2 cellular contexts compared by ENCODE assay signal in the genomic region with DNA sequence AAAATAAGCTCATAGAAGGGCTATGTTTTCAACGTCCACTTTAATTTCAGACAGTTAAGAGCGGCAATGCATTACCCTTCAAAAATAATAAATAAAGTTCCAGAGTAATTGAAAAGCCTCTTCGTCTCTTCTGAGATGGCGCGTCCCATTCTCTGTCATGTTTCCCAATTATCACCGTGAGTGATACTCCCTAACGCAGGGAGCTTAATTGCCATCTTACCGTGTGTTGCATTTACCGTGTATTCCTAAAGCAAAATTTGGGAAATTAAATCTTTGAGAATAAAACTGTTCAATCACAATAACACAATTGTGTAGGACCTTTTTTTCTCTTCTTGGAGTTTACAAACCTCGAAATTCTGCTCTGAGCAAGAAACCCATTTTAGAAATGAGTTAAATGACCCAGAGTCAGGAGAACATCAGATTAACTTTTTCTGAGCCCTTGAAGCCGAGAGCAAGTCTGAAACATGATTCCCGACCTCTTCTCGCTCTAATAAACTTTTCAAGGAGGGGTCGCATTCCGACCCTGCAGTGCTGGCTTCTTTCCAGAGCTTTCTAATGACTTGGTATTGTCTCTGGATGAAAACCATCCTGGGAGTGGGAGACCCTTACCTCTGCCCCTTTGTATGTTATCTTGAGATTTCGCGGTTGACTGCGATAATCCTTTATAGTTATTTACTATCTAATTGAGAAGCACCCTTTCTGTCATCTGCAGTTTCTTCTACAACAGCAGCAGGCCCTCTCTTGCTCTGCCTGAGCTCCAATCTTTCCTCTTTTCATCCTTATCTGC.
A peak's percentile ranks its signal among the peaks of the same experiment; 100 is the strongest.
TF ChIP-seq lines count a peak whose summit lies in the region.

No MANE protein-coding gene starts in this region.

TF ChIP-seq in HEK293, 187 proteins besides CTCF, POLR2A, EP300 and RAD21 (continues in another document):
- TF ChIP-seq ZNF610 (tag by site-specific recombination; IDR thresholded peaks at IDR 0.05; ENCODE audit: borderline replicate concordance) (peak; percentile 55; the same call in 1 of the 2 replicates), ZNF596 (tag by site-specific recombination; IDR thresholded peaks at IDR 0.05) (peak; percentile 83), IKZF3 (tag by site-specific recombination; IDR thresholded peaks at IDR 0.05) (peak; percentile 55), ZBTB48 (tag by site-specific recombination; IDR thresholded peaks at IDR 0.05) (peak; percentile 77), ZNF768 (tag by site-specific recombination; IDR thresholded peaks at IDR 0.05) (no peak), ZNF366 (tag by site-specific recombination; conservative IDR thresholded peaks at IDR 0.05) (0 out of 2 replicates have a peak, but pooled peaks have one; percentile 20), ZBTB8A (tag by site-specific recombination; IDR thresholded peaks at IDR 0.05) (no peak; the same call in 1 of the 2 replicates), ZNF561 (tag by site-specific recombination; IDR thresholded peaks at IDR 0.05; ENCODE audit: borderline replicate concordance) (peak; percentile 100), ZBTB17 (tag by site-specific recombination; IDR thresholded peaks at IDR 0.05) (peak; percentile 81), ZNF707 (tag by site-specific recombination; IDR thresholded peaks at IDR 0.05) (no peak)
- TF ChIP-seq, protein P1, sequence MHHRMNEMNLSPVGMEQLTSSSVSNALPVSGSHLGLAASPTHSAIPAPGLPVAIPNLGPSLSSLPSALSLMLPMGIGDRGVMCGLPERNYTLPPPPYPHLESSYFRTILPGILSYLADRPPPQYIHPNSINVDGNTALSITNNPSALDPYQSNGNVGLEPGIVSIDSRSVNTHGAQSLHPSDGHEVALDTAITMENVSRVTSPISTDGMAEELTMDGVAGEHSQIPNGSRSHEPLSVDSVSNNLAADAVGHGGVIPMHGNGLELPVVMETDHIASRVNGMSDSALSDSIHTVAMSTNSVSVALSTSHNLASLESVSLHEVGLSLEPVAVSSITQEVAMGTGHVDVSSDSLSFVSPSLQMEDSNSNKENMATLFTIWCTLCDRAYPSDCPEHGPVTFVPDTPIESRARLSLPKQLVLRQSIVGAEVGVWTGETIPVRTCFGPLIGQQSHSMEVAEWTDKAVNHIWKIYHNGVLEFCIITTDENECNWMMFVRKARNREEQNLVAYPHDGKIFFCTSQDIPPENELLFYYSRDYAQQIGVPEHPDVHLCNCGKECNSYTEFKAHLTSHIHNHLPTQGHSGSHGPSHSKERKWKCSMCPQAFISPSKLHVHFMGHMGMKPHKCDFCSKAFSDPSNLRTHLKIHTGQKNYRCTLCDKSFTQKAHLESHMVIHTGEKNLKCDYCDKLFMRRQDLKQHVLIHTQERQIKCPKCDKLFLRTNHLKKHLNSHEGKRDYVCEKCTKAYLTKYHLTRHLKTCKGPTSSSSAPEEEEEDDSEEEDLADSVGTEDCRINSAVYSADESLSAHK (tag by site-specific recombination; IDR thresholded peaks at IDR 0.05), result peak; percentile 70; the same call in 1 of the 2 replicates
- TF ChIP-seq, protein P2, sequence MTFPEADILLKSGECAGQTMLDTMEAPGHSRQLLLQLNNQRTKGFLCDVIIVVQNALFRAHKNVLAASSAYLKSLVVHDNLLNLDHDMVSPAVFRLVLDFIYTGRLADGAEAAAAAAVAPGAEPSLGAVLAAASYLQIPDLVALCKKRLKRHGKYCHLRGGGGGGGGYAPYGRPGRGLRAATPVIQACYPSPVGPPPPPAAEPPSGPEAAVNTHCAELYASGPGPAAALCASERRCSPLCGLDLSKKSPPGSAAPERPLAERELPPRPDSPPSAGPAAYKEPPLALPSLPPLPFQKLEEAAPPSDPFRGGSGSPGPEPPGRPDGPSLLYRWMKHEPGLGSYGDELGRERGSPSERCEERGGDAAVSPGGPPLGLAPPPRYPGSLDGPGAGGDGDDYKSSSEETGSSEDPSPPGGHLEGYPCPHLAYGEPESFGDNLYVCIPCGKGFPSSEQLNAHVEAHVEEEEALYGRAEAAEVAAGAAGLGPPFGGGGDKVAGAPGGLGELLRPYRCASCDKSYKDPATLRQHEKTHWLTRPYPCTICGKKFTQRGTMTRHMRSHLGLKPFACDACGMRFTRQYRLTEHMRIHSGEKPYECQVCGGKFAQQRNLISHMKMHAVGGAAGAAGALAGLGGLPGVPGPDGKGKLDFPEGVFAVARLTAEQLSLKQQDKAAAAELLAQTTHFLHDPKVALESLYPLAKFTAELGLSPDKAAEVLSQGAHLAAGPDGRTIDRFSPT (tag by site-specific recombination; IDR thresholded peaks at IDR 0.05), result no peak
- TF ChIP-seq, protein P3, sequence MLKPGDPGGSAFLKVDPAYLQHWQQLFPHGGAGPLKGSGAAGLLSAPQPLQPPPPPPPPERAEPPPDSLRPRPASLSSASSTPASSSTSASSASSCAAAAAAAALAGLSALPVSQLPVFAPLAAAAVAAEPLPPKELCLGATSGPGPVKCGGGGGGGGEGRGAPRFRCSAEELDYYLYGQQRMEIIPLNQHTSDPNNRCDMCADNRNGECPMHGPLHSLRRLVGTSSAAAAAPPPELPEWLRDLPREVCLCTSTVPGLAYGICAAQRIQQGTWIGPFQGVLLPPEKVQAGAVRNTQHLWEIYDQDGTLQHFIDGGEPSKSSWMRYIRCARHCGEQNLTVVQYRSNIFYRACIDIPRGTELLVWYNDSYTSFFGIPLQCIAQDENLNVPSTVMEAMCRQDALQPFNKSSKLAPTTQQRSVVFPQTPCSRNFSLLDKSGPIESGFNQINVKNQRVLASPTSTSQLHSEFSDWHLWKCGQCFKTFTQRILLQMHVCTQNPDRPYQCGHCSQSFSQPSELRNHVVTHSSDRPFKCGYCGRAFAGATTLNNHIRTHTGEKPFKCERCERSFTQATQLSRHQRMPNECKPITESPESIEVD (tag by site-specific recombination; IDR thresholded peaks at IDR 0.05), result peak; percentile 93
- TF ChIP-seq, protein P4, sequence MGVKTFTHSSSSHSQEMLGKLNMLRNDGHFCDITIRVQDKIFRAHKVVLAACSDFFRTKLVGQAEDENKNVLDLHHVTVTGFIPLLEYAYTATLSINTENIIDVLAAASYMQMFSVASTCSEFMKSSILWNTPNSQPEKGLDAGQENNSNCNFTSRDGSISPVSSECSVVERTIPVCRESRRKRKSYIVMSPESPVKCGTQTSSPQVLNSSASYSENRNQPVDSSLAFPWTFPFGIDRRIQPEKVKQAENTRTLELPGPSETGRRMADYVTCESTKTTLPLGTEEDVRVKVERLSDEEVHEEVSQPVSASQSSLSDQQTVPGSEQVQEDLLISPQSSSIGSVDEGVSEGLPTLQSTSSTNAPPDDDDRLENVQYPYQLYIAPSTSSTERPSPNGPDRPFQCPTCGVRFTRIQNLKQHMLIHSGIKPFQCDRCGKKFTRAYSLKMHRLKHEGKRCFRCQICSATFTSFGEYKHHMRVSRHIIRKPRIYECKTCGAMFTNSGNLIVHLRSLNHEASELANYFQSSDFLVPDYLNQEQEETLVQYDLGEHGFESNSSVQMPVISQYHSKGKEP (tag by site-specific recombination; IDR thresholded peaks at IDR 0.05), result peak; percentile 24; the same call in 1 of the 2 replicates
- TF ChIP-seq, protein P5, sequence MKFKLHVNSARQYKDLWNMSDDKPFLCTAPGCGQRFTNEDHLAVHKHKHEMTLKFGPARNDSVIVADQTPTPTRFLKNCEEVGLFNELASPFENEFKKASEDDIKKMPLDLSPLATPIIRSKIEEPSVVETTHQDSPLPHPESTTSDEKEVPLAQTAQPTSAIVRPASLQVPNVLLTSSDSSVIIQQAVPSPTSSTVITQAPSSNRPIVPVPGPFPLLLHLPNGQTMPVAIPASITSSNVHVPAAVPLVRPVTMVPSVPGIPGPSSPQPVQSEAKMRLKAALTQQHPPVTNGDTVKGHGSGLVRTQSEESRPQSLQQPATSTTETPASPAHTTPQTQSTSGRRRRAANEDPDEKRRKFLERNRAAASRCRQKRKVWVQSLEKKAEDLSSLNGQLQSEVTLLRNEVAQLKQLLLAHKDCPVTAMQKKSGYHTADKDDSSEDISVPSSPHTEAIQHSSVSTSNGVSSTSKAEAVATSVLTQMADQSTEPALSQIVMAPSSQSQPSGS (tag by site-specific recombination; IDR thresholded peaks at IDR 0.05; ENCODE audit: low read depth), result no peak

TF ChIP-seq in H1, 55 proteins besides CTCF, POLR2A, EP300 and RAD21:
- TF ChIP-seq CEBPB (IDR thresholded peaks at IDR 0.05; ENCODE audit: low read depth, low read length) (no peak), SRF (IDR thresholded peaks at IDR 0.05; ENCODE audit: low read depth, low read length) (no peak), JUND (IDR thresholded peaks at IDR 0.05; ENCODE audit: low read length) (no peak), JUN (IDR thresholded peaks at IDR 0.05; ENCODE audit: low read depth, low read length) (no peak), SIX5 (IDR thresholded peaks at IDR 0.05; ENCODE audit: low read depth, low read length) (no peak), SP1 (IDR thresholded peaks at IDR 0.05; ENCODE audit: low read depth, low read length) (no peak), HDAC2 (IDR thresholded peaks at IDR 0.05; ENCODE audit: borderline replicate concordance in 1 of 2, low read depth in 2 of 2, low read length in 2 of 2) (no peak), CBX5 (IDR thresholded peaks at IDR 0.05; ENCODE audit: low read depth, low read length) (no peak), SUZ12 (IDR thresholded peaks at IDR 0.05; ENCODE audit: low read length) (no peak), TBP (IDR thresholded peaks at IDR 0.05; ENCODE audit: low read depth, low read length) (no peak), TAF1 (IDR thresholded peaks at IDR 0.05; ENCODE audit: low read depth, low read length) (no peak), HDAC6 (IDR thresholded peaks at IDR 0.05; ENCODE audit: low read depth, low read length) (no peak), ZNF274 (IDR thresholded peaks at IDR 0.05; ENCODE audit: borderline replicate concordance, extremely low read depth, low read length) (no peak), GABPA (IDR thresholded peaks at IDR 0.05; ENCODE audit: borderline replicate concordance, insufficient read depth, low read length) (no peak), TCF12 (IDR thresholded peaks at IDR 0.05; ENCODE audit: low read depth, low read length) (no peak), TEAD4 (IDR thresholded peaks at IDR 0.05; ENCODE audit: low read depth, low read length) (no peak), POU5F1 (IDR thresholded peaks at IDR 0.05; ENCODE audit: low read depth, low read length) (no peak)
- TF ChIP-seq, protein P6, sequence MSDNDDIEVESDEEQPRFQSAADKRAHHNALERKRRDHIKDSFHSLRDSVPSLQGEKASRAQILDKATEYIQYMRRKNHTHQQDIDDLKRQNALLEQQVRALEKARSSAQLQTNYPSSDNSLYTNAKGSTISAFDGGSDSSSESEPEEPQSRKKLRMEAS (IDR thresholded peaks at IDR 0.05), result no peak
